Comparison of ENCODE assay signal across 2 cellular contexts in genomic region chr5:174476001-174476400, GRCh38.
DNase-seq lines count a peak whose midpoint lies in the region; ATAC-seq, FAIRE-seq and TF ChIP-seq lines count a peak whose summit lies in the region.
"Not testable (repeated sequence)": the region's sequence is repeated elsewhere in the genome, so short reads cannot be mapped to it uniquely, and the experiment has no call there.

No MANE protein-coding gene starts in this region.

- CTCF ChIA-PET in WTC11 (lab: Charles Lee): not testable (repeated sequence)

- not testable (repeated sequence) for H3K4me3 Mint-ChIP-seq in WTC11

- peaks cover 12% of the 10 kb centered on the region for H3K36me3 Mint-ChIP-seq in WTC11

- not testable (repeated sequence) for H3K27ac Mint-ChIP-seq in WTC11

- H3K9me3 Mint-ChIP-seq in WTC11: peaks cover 40% of the 10 kb centered on the region

- H3K4me1 Mint-ChIP-seq in WTC11: not testable (repeated sequence)

- TF ChIP-seq CTCF in WTC11 (IDR thresholded peaks at IDR 0.05): not testable (repeated sequence)

- not testable (repeated sequence) for ATAC-seq in WTC11

- not testable (repeated sequence) for H3K27me3 Mint-ChIP-seq in WTC11 (ENCODE audit: low read depth)

- DNase-seq in WTC11 (ENCODE audit: low spot score): not testable (repeated sequence)

- POLR2A ChIA-PET in WTC11 (lab: Charles Lee): not testable (repeated sequence)

- FAIRE-seq in colon (lab: Jason Lieb, UNC): peak; percentile 55

TF ChIP-seq in WTC11, 78 proteins besides CTCF, POLR2A, EP300 and RAD21:
- peak; percentile 93 for TF ChIP-seq HMGA2 (CRISPR knock-in tag; IDR thresholded peaks at IDR 0.05)
TF ChIP-seq in WTC11: peak in this region for 1; not testable (repeated sequence) for 77.
